ENCODE assay signal across 19 cellular contexts in the genomic region with DNA sequence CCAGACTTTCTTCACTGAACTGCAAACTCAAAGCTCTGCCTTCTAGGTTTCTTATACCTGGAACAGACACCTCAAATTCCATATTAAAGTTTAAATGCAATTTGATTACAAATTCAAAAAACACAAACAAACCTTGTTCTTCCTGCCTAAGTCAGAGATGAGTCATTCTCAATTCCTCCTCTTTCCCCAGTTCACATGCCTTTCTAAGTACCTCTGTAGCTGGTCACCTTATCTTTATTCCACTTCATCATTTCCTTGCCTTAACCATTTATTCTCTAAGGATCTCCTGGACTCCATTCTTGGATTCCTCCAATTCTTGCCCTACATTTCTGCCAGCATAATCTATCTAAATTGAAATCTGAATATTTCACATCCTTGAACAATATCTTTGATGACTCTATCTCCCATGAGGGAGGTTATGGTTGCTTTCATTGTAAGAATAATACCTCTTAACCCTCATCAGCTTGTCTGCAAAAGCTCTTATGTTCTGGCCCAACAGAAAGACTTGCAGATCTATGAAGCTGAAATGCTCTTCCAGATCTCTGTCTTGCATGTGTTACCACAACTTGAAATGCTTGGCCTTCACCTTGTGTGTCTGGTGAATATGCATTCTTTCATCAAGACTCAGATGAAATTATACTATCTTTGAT. TPM values are rescaled to one million over a fixed set of nuclear protein-coding genes. Genes with fewer than 3 reads are reported as not detected.
DNase-seq lines count a peak whose midpoint lies in the region; ATAC-seq and TF ChIP-seq lines count a peak whose summit lies in the region.
"Had no signal": no experiment of that assay in that cellular context is flagged by ENCODE, and none has a peak within 500 bp of the region (broad histone marks: within the 10 kb centered on the region; RNA-seq: fewer than 3 reads in every experiment).

No MANE protein-coding gene starts in this region.

- H3K27ac Mint-ChIP-seq in stimulated activated memory B cell treated with anti-CD40 and anti-IgM and Interleukin-4, amounts not matched to agents 10 μg/mL and 1 μg/mL and 100 μg/mL, for 72 hours, result no peak overlapping the region
- H3K27ac Mint-ChIP-seq: activated naive CD8-positive, alpha-beta T cell treated with anti-CD3 and anti-CD28 coated beads for 36 hours; naive thymus-derived CD4-positive, alpha-beta T cell had no signal

- H3K27me3 ChIP-seq in SJSA1 (replicated peaks), result no peaks in the 10 kb centered on the region

- H3K4me3 Mint-ChIP-seq in stimulated activated memory B cell treated with anti-CD40 and anti-IgM and Interleukin-4, amounts not matched to agents 10 μg/mL and 1 μg/mL and 100 μg/mL, for 72 hours, result no peak overlapping the region
- H3K4me3 Mint-ChIP-seq: activated naive CD8-positive, alpha-beta T cell treated with anti-CD3 and anti-CD28 coated beads for 36 hours; naive thymus-derived CD4-positive, alpha-beta T cell had no signal

- no peaks in the 10 kb centered on the region for H3K9me3 Mint-ChIP-seq in stimulated activated memory B cell treated with anti-CD40 and anti-IgM and Interleukin-4, amounts not matched to agents 10 μg/mL and 1 μg/mL and 100 μg/mL, for 72 hours
- H3K9me3 Mint-ChIP-seq: activated naive CD8-positive, alpha-beta T cell treated with anti-CD3 and anti-CD28 coated beads for 36 hours; naive thymus-derived CD4-positive, alpha-beta T cell had no signal

- H3K4me1 Mint-ChIP-seq in stimulated activated memory B cell treated with anti-CD40 and anti-IgM and Interleukin-4, amounts not matched to agents 10 μg/mL and 1 μg/mL and 100 μg/mL, for 72 hours, result no peaks in the 10 kb centered on the region
- H3K4me1 Mint-ChIP-seq: activated naive CD8-positive, alpha-beta T cell treated with anti-CD3 and anti-CD28 coated beads for 36 hours; naive thymus-derived CD4-positive, alpha-beta T cell had no signal

- intact Hi-C loops in cardiac septum (cut with DNase I), result no loop called here

- H3K4me3 ChIP-seq in SJSA1 (no peak overlapping the region), fibroblast of pulmonary artery (replicated peaks; ENCODE audit: low read depth, low read length) (no peak overlapping the region), retinal pigment epithelial cell (ENCODE audit: low read length) (no peak overlapping the region)
- H3K4me3 ChIP-seq: prostate gland had no signal

- no peaks in the 10 kb centered on the region for H3K36me3 Mint-ChIP-seq in stimulated activated memory B cell treated with anti-CD40 and anti-IgM and Interleukin-4, amounts not matched to agents 10 μg/mL and 1 μg/mL and 100 μg/mL, for 72 hours
- H3K36me3 Mint-ChIP-seq: activated naive CD8-positive, alpha-beta T cell treated with anti-CD3 and anti-CD28 coated beads for 36 hours; naive thymus-derived CD4-positive, alpha-beta T cell had no signal

- no peaks in the 10 kb centered on the region for H3K27me3 Mint-ChIP-seq in stimulated activated memory B cell treated with anti-CD40 and anti-IgM and Interleukin-4, amounts not matched to agents 10 μg/mL and 1 μg/mL and 100 μg/mL, for 72 hours

- TF ChIP-seq CTCF in fibroblast of pulmonary artery (IDR thresholded peaks at IDR 0.05; ENCODE audit: low read length, missing control alignments) (no peak), retinal pigment epithelial cell (conservative IDR thresholded peaks at IDR 0.05; ENCODE audit: low read depth, low read length) (no peak)

- DNase-seq in HCEC 1CT (peak; percentile 27), SJSA1 (ENCODE audit: low read depth in 1 of 2, low spot score in 2 of 2) (peak in 1 of 2 experiments; percentile 48), fibroblast of pulmonary artery (ENCODE audit: low read depth) (peak; percentile 64), retinal pigment epithelial cell (ENCODE audit: low read depth) (peak; percentile 37), cardiac septum (ENCODE audit: low spot score) (no peak), NCI-H128 (lab: John Stamatoyannopoulos, UW; ENCODE audit: unreplicated experiment) (no peak), GM19238 (ENCODE audit: insufficient read length, low spot score) (no peak)
- DNase-seq: activated naive CD8-positive, alpha-beta T cell treated with anti-CD3 and anti-CD28 coated beads for 36 hours; activated T-cell treated with anti-CD3 and anti-CD28 coated beads, Interleukin-2, amount 50 U/mL, for 1 hour; hypothalamus; naive thymus-derived CD4-positive, alpha-beta T cell; NCI-H2029; NCI-H82; RPMI8226; stimulated activated CD4-positive, alpha-beta T cell treated with anti-CD3 and anti-CD28 coated beads, Interleukin-15, amount 100 ng/mL, for 24 hours; T-helper 2 cell had no signal

- no peak for ATAC-seq in stimulated activated memory B cell treated with anti-CD40 and anti-IgM and Interleukin-4, amounts not matched to agents 10 μg/mL and 1 μg/mL and 100 μg/mL, for 72 hours
- ATAC-seq: naive thymus-derived CD4-positive, alpha-beta T cell had no signal

- H3K4me1 ChIP-seq in SJSA1 (replicated peaks), result peaks cover 38% of the 10 kb centered on the region
- H3K4me1 ChIP-seq: prostate gland had no signal

- no peaks in the 10 kb centered on the region for H3K9me3 ChIP-seq in SJSA1 (replicated peaks)
- H3K9me3 ChIP-seq: prostate gland had no signal

- peak overlapping the region; percentile 8; the same call in 1 of the 2 replicates for H3K27ac ChIP-seq in SJSA1
- H3K27ac ChIP-seq: C4-2B, prostate gland had no signal

- H3K36me3 ChIP-seq in SJSA1, result no peaks in the 10 kb centered on the region
- H3K36me3 ChIP-seq: prostate gland had no signal

RNA-seq across cellular contexts. Expression of a gene that starts 28.5 kb away (rescaled TPM):
- total RNA-seq in SJSA1 (2014; rRNA removed; shearing (Covaris generic)), result 45.0 and 68.1 TPM in 2 replicates
- 20.0 TPM for total RNA-seq in cardiac septum
- total RNA-seq: activated naive CD8-positive, alpha-beta T cell treated with anti-CD3 and anti-CD28 coated beads for 36 hours had no signal

Comparison
In these comparisons a context has a peak if more than half of its experiments do, and no peak if none do; other contexts are left out.
1. DNase-seq: peak in HCEC 1CT (single experiment), fibroblast of pulmonary artery (single experiment) and retinal pigment epithelial cell (single experiment); none in cardiac septum (single experiment), NCI-H128 (single experiment) and GM19238 (single experiment).